Comparison of ENCODE assay signal across 9 cellular contexts in the genomic region with DNA sequence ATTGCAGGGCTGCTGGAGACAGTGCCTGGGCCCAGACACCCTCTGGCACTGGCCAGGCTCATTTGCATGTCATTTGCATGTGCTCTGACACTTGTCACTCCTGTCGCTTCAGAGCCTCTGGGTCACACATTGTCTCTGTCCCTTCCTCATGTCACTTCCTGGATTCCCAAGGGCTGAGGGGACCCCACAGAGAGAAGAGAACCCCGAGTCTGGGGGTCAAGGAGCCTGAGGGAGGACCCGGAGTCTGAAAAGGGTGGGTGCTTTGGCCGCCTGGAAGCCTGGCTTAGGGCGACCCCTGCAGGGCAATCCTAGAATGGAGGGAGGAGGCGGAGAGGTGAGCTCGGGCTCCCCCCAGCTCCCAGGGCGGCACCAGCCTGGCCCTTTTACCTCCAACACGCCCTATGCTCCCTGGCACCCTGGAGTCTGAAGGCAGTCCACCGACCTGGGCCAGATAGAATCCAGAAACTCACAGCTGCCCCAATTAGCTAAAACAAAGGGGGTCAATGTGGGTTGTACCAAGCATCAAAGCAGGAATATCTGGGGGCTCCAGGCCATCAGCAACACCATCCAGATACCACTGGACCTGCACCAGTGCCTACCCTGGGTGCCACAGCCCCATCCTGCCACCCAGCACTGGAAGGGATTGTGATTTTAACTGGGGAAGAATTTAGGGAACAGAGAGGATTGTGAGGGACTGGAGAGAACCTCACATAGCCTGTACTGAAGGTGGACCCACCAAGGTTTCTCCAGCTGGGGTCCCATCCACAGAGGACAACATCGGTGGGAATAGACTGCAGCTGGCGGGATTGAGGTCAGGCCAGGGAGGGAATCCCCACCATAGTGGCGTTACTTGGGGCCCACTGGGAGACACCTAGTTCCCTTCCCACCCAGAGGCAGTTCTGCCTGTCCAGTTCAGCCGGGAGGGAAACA. TPM values are rescaled to one million over a fixed set of nuclear protein-coding genes. Genes with fewer than 3 reads are reported as not detected.
DNase-seq lines count a peak whose midpoint lies in the region; ATAC-seq and TF ChIP-seq lines count a peak whose summit lies in the region.
"Had no signal": no experiment of that assay in that cellular context is flagged by ENCODE, and none has a peak within 500 bp of the region (broad histone marks: within the 10 kb centered on the region; RNA-seq: fewer than 3 reads in every experiment).

No MANE protein-coding gene starts in this region.

- ATAC-seq in left lung, result peak; percentile 69

- H3K4me1 ChIP-seq in left lung, result peaks cover 21 to 45% of the 10 kb centered on the region in 2 donors

- DNase-seq in CD1c-positive myeloid dendritic cell (ENCODE audit: extremely low spot score) (peak; percentile 63), GM19240 (ENCODE audit: insufficient read length, low spot score) (peak; percentile 82), T47D (ENCODE audit: low read depth in 1 of 2, low spot score in 1 of 2) (peak; percentile 75 to 85), left lung (peak; percentile 62 to 87), G401 (ENCODE audit: low spot score) (no peak)
- DNase-seq in stimulated activated CD4-positive, alpha-beta T cell treated with anti-CD3 and anti-CD28 coated beads, TNF-alpha, amount 100 ng/mL, for 48 hours (ENCODE audit: low read depth in 3 of 3), result peak; percentile 55 to 77 (median 62)

- no peak overlapping the region for H3K27ac Mint-ChIP-seq in IgD-negative memory B cell

- H3K4me3 ChIP-seq in left lung, result no peak overlapping the region

- TF ChIP-seq CTCF in VCaP (conservative IDR thresholded peaks at IDR 0.05) (peak; percentile 90), left lung (IDR thresholded peaks at IDR 0.05) (peak; percentile 56 to 76)

- H3K4me1 Mint-ChIP-seq in IgD-negative memory B cell, result peaks cover 16 to 20% (median 20%) of the 10 kb centered on the region in 3 donors

- intact Hi-C loops in left lung (cut with DNase I), result no loop called here

- peak overlapping the region in 3 of 4 donors; percentile 52 to 63 (median 53) for H3K4me3 Mint-ChIP-seq in IgD-negative memory B cell

- peaks cover 0 to 5% of the 10 kb centered on the region in 2 donors for H3K27me3 ChIP-seq in left lung

- no peaks in the 10 kb centered on the region for H3K9me3 Mint-ChIP-seq in IgD-negative memory B cell

- no peaks in the 10 kb centered on the region for H3K36me3 Mint-ChIP-seq in IgD-negative memory B cell

- no peaks in the 10 kb centered on the region for H3K9me3 ChIP-seq in left lung

- H3K27ac ChIP-seq in VCaP, result no peak overlapping the region
- peak overlapping the region; percentile 10 to 58 for H3K27ac ChIP-seq in left lung

- peaks cover 8% of the 10 kb centered on the region for H3K27me3 Mint-ChIP-seq in IgD-negative memory B cell

- in situ Hi-C loops in T47D (cut with HindIII; ENCODE audit: low pct_unique_long_range_greater_than_20kb, low sequenced_read_pairs), result no loop called here
- in situ Hi-C loops in G401 (cut with HindIII; ENCODE audit: low sequenced_read_pairs), result no loop called here

- H3K36me3 ChIP-seq in left lung, result no peaks in the 10 kb centered on the region

RNA-seq across cellular contexts. Expression of gene KRT78, which starts 21.8 kb away (rescaled TPM):
- not detected for polyA plus RNA-seq in IgD-negative memory B cell
- not detected for total RNA-seq in left lung
- total RNA-seq in G401 (2014; rRNA removed; shearing (Covaris generic)), result 0.61 TPM in 1 of 2 replicates, not detected in the other
- total RNA-seq: T-helper 2 cell treated with Interferon-gamma antibody and Interleukin-4, amounts not matched to agents 100 ng/mL and 5 ng/mL, for 36 hours had no signal

RNA-seq across cellular contexts. Expression of gene KRT8, which starts 34.2 kb away (rescaled TPM):
- polyA plus RNA-seq in IgD-negative memory B cell, result not detected
- total RNA-seq in left lung, result 1,000 to 10,000 TPM in 1 of 2 donors, 100 to 1,000 TPM in 1; 583 to 1,126 TPM
- total RNA-seq in G401 (2014; rRNA removed; shearing (Covaris generic)), result 3,912 and 3,929 TPM in 2 replicates

RNA-seq across cellular contexts. Expression of gene KRT79, which starts 36.5 kb away (rescaled TPM):
- polyA plus RNA-seq in IgD-negative memory B cell, result not detected
- under 1 TPM; 0.32 to 0.58 TPM for total RNA-seq in left lung
- total RNA-seq in G401 (2014; rRNA removed; shearing (Covaris generic)), result not detected in 2 replicates
- total RNA-seq: T-helper 2 cell treated with Interferon-gamma antibody and Interleukin-4, amounts not matched to agents 100 ng/mL and 5 ng/mL, for 36 hours had no signal

RNA-seq across cellular contexts. Expression of gene KRT4, which starts 56.7 kb away (rescaled TPM):
- polyA plus RNA-seq in IgD-negative memory B cell, result not detected
- total RNA-seq in left lung, result 1 to 10 TPM in 1 of 2 donors, under 1 TPM in 1; 0.47 to 9.4 TPM
- not detected in 2 replicates for total RNA-seq in G401 (2014; rRNA removed; shearing (Covaris generic))
- total RNA-seq: T-helper 2 cell treated with Interferon-gamma antibody and Interleukin-4, amounts not matched to agents 100 ng/mL and 5 ng/mL, for 36 hours had no signal
